ENCODE assay signal across 15 cellular contexts in genomic region chr7:47228386-47229014, GRCh38.
DNase-seq lines count a peak whose midpoint lies in the region; ATAC-seq and TF ChIP-seq lines count a peak whose summit lies in the region.
"Had no signal": no experiment of that assay in that cellular context is flagged by ENCODE, and none has a peak within 500 bp of the region (broad histone marks: within the 10 kb centered on the region; RNA-seq: fewer than 3 reads in every experiment).

No MANE protein-coding gene starts in this region.

- ATAC-seq in GM18873 (IDR thresholded peaks at IDR 0.05; ENCODE audit: low FRiP score, unreplicated experiment), result no peak
- ATAC-seq: T-cell had no signal

- H2BK15ac ChIP-seq in neuronal stem cell (ENCODE audit: low read length), result no peak overlapping the region

- no CpG with 5 or more reads among the region's 11 CpGs for WGBS in neuronal stem cell (ENCODE audit: extremely low coverage in 2 of 2, insufficient read length in 2 of 2, insufficient replicate concordance in 1 of 2), 2 donors

- H3K9me3 ChIP-seq in WERI-Rb-1 (ENCODE audit: severe bottlenecking), result no peaks in the 10 kb centered on the region
- no peaks in the 10 kb centered on the region for H3K9me3 ChIP-seq in neuronal stem cell (replicated peaks in 1 of 2; ENCODE audit: control insufficient read depth in 2 of 2, insufficient read depth in 1 of 2, low read depth in 1 of 2, low read length in 2 of 2)
- H3K9me3 ChIP-seq: pancreas, stomach, vagina had no signal

- no peak for TF ChIP-seq EP300 in Ishikawa (IDR thresholded peaks at IDR 0.05; ENCODE audit: borderline replicate concordance)

- H3K4me3 ChIP-seq in WERI-Rb-1 (ENCODE audit: low read depth, low read length) (no peak overlapping the region), neuronal stem cell (ENCODE audit: low read length in 2 of 2) (no peak overlapping the region)
- H3K4me3 ChIP-seq: pancreas, stomach, vagina had no signal

- TF ChIP-seq RAD21 in Ishikawa (IDR thresholded peaks at IDR 0.05; ENCODE audit: low read depth), result no peak

- no peak overlapping the region for H3K4me3 Mint-ChIP-seq in endothelial cell (ENCODE audit: unreplicated experiment)
- H3K4me3 Mint-ChIP-seq: activated naive CD8-positive, alpha-beta T cell treated with anti-CD3 and anti-CD28 coated beads for 36 hours; immature natural killer cell; T-cell had no signal

- DNase-seq in SIG-M5 treated with dmso at 0.1 percent for 504 hours (lab: John Stamatoyannopoulos, UW; ENCODE audit: unreplicated experiment) (peak; percentile 39), SIG-M5 (lab: John Stamatoyannopoulos, UW) (no peak), WERI-Rb-1 (peak; percentile 23), neuronal stem cell (ENCODE audit: low spot score) (no peak), endothelial cell (ENCODE audit: low spot score) (no peak), NCI-H510A (lab: John Stamatoyannopoulos, UW) (no peak)
- DNase-seq: activated naive CD8-positive, alpha-beta T cell treated with anti-CD3 and anti-CD28 coated beads for 36 hours; activated T-cell treated with anti-CD3 and anti-CD28 coated beads, Interleukin-2, amount 50 U/mL, for 1 hour; immature natural killer cell; pancreas; stomach; T-cell had no signal

- H3K36me3 ChIP-seq in WERI-Rb-1 (no peaks in the 10 kb centered on the region), neuronal stem cell (replicated peaks in 1 of 2; ENCODE audit: control insufficient read depth in 2 of 2, insufficient read depth in 2 of 2, low read length in 2 of 2) (no peaks in the 10 kb centered on the region)
- H3K36me3 ChIP-seq: pancreas, stomach, vagina had no signal

- no peak overlapping the region for H2BK120ac ChIP-seq in neuronal stem cell (ENCODE audit: low read depth, low read length)

- H2AFZ ChIP-seq in neuronal stem cell (ENCODE audit: low read length), result no peak overlapping the region

- no peaks in the 10 kb centered on the region for H3K9me3 Mint-ChIP-seq in endothelial cell (ENCODE audit: unreplicated experiment)
- H3K9me3 Mint-ChIP-seq: activated naive CD8-positive, alpha-beta T cell treated with anti-CD3 and anti-CD28 coated beads for 36 hours; immature natural killer cell had no signal

- H3K9ac ChIP-seq in neuronal stem cell (ENCODE audit: low read depth, low read length, poor library complexity), result no peak overlapping the region

- no peak overlapping the region for H3K4ac ChIP-seq in neuronal stem cell (ENCODE audit: low read length)

- H3K36me3 Mint-ChIP-seq in endothelial cell (ENCODE audit: low read depth, unreplicated experiment), result no peaks in the 10 kb centered on the region
- H3K36me3 Mint-ChIP-seq: activated naive CD8-positive, alpha-beta T cell treated with anti-CD3 and anti-CD28 coated beads for 36 hours; immature natural killer cell; T-cell had no signal

- peaks cover 31% of the 10 kb centered on the region for H3K4me1 Mint-ChIP-seq in endothelial cell (ENCODE audit: unreplicated experiment)
- H3K4me1 Mint-ChIP-seq: activated naive CD8-positive, alpha-beta T cell treated with anti-CD3 and anti-CD28 coated beads for 36 hours; immature natural killer cell; T-cell had no signal

- H4K8ac ChIP-seq in neuronal stem cell (ENCODE audit: low read depth, low read length), result no peak overlapping the region

- H3K27me3 ChIP-seq in WERI-Rb-1 (ENCODE audit: insufficient read depth, low read depth, severe bottlenecking) (no peaks in the 10 kb centered on the region), neuronal stem cell (ENCODE audit: control insufficient read depth in 3 of 3, insufficient read depth in 3 of 3, low read depth in 1 of 3, low read length in 3 of 3) (peaks cover 0 to 4% (median 0%) of the 10 kb centered on the region in 3 experiments)
- H3K27me3 ChIP-seq: pancreas, stomach, vagina had no signal

- no peak overlapping the region for H3K18ac ChIP-seq in neuronal stem cell (ENCODE audit: low read length)

- no peak overlapping the region for H3K14ac ChIP-seq in neuronal stem cell (ENCODE audit: low read length)

- H3K27ac Mint-ChIP-seq in endothelial cell (ENCODE audit: unreplicated experiment), result no peak overlapping the region
- H3K27ac Mint-ChIP-seq: activated naive CD8-positive, alpha-beta T cell treated with anti-CD3 and anti-CD28 coated beads for 36 hours; immature natural killer cell; T-cell had no signal

- no peak overlapping the region for H4K91ac ChIP-seq in neuronal stem cell (ENCODE audit: low read depth, low read length, poor library complexity)

- H3K79me1 ChIP-seq in neuronal stem cell (ENCODE audit: low read depth, low read length), result no peaks in the 10 kb centered on the region

- H3K23ac ChIP-seq in neuronal stem cell (ENCODE audit: low read depth, low read length, poor library complexity), result peak overlapping the region; percentile 48

- no peak overlapping the region for H3K4me2 ChIP-seq in neuronal stem cell (ENCODE audit: insufficient read depth, low read length, poor library complexity, severe bottlenecking)

- peaks cover 2% of the 10 kb centered on the region for H3K27me3 Mint-ChIP-seq in endothelial cell (ENCODE audit: unreplicated experiment)

- no peak overlapping the region for H2BK5ac ChIP-seq in neuronal stem cell (ENCODE audit: low read length)

- H3K27ac ChIP-seq in WERI-Rb-1, result no peak overlapping the region
- H3K27ac ChIP-seq in neuronal stem cell (replicated peaks; ENCODE audit: low read length), result no peak overlapping the region
- H3K27ac ChIP-seq: pancreas, stomach, vagina had no signal

- H3K4me1 ChIP-seq in neuronal stem cell (ENCODE audit: control insufficient read depth in 2 of 2, insufficient read depth in 1 of 2, low read depth in 1 of 2, low read length in 2 of 2), result peaks cover 0 to 3% of the 10 kb centered on the region in 2 donors
- H3K4me1 ChIP-seq: pancreas, stomach had no signal

- H2BK12ac ChIP-seq in neuronal stem cell (ENCODE audit: low read length), result no peak overlapping the region

- H2AK5ac ChIP-seq in neuronal stem cell (ENCODE audit: low read depth, low read length), result no peak overlapping the region

- TF ChIP-seq CTCF in WERI-Rb-1 (IDR thresholded peaks at IDR 0.05; ENCODE audit: low read depth, low read length) (no peak), endothelial cell (IDR thresholded peaks at IDR 0.05; ENCODE audit: unreplicated experiment) (no peak)

TF ChIP-seq in Ishikawa, 13 proteins besides CTCF, POLR2A, EP300 and RAD21:
- TF ChIP-seq REST (IDR thresholded peaks at IDR 0.05; ENCODE audit: low read depth), result no peak
- peak; percentile 64; the same call in 1 of the 2 replicates for TF ChIP-seq YY1 (IDR thresholded peaks at IDR 0.05; ENCODE audit: low read depth)
- TF ChIP-seq EGR1 (IDR thresholded peaks at IDR 0.05), result no peak
- TF ChIP-seq USF1 (IDR thresholded peaks at IDR 0.05), result no peak

Comparison
In these comparisons a context has a peak if more than half of its experiments do, and no peak if none do; other contexts are left out.
1. DNase-seq: peak in SIG-M5 treated with dmso at 0.1 percent for 504 hours (single experiment) and WERI-Rb-1 (single experiment); none in SIG-M5 (single experiment), neuronal stem cell (single experiment), endothelial cell (single experiment) and NCI-H510A (single experiment).